In genomic region chr16:83956336-83957289, GRCh38 we compare ENCODE assay signal across 9 cellular contexts. TPM values are rescaled to one million over a fixed set of nuclear protein-coding genes. Genes with fewer than 3 reads are reported as not detected.
DNase-seq lines count a peak whose midpoint lies in the region; ATAC-seq and TF ChIP-seq lines count a peak whose summit lies in the region.
"Had no signal": no experiment of that assay in that cellular context is flagged by ENCODE, and none has a peak within 500 bp of the region (broad histone marks: within the 10 kb centered on the region; RNA-seq: fewer than 3 reads in every experiment).

No MANE protein-coding gene starts in this region.

- intact Hi-C loops in heart right ventricle (cut with DNase I) (loop anchor here in 4 of 10 donors (5.0 to 10.0 kb wide), 4 partner anchors 106 to 528 kb away; partner anchors contain the start of gene TAF1C (in 2 of the 4)), psoas muscle (cut with DNase I) (loop anchor here (5.0 to 10.0 kb wide), 3 partner anchors 106 to 228 kb away; partner anchors contain the start of gene TAF1C (in 1 of the 2)), vagina (cut with DNase I) (loop anchor here (10.0 kb wide), 1 partner anchor 218 kb away; no protein-coding TSS in a partner anchor)

- POLR2A ChIA-PET in activated naive CD8-positive, alpha-beta T cell treated with anti-CD3 and anti-CD28 coated beads, Interleukin-2, amount 10 ng/mL, durations not matched to agents 7 days and 5 days (lab: Charles Lee): no interaction called here

- peaks cover 8% of the 10 kb centered on the region for H3K4me1 Mint-ChIP-seq in activated naive CD8-positive, alpha-beta T cell treated with anti-CD3 and anti-CD28 coated beads, Interleukin-2, amount 10 ng/mL, durations not matched to agents 7 days and 5 days

- WGBS in heart right ventricle, 2 donors: 46 to 52% methylated on average over 22 of the region's 22 CpGs
- 48 to 56% (median 55%) methylated on average over 22 of the region's 22 CpGs for WGBS in psoas muscle, 3 donors

- no peaks in the 10 kb centered on the region for H3K9me3 Mint-ChIP-seq in activated naive CD8-positive, alpha-beta T cell treated with anti-CD3 and anti-CD28 coated beads, Interleukin-2, amount 10 ng/mL, durations not matched to agents 7 days and 5 days

- ATAC-seq in activated naive CD8-positive, alpha-beta T cell treated with anti-CD3 and anti-CD28 coated beads, Interleukin-2, amount 10 ng/mL, durations not matched to agents 7 days and 5 days (ENCODE audit: low read depth): peak; percentile 50
- ATAC-seq in heart right ventricle: peak in 3 of 8 donors; percentile 3 to 12 (median 6)
- ATAC-seq in psoas muscle: no peak

- TF ChIP-seq POLR2A in vagina (IDR thresholded peaks at IDR 0.05): no peak

- DNase-seq in NCI-H1436 (lab: John Stamatoyannopoulos, UW) (peak; percentile 65), NCI-H1436 treated with DMSO at 0.1 percent for 48 hours (lab: John Stamatoyannopoulos, UW) (no peak), M059J (ENCODE audit: low read depth) (peak; percentile 76), SW480 (ENCODE audit: low spot score) (peak; percentile 70), heart right ventricle (peak; percentile 78 to 86), psoas muscle (peak; percentile 81 to 85), vagina (ENCODE audit: extremely low spot score in 2 of 2) (no peak)
- DNase-seq in activated naive CD8-positive, alpha-beta T cell treated with anti-CD3 and anti-CD28 coated beads, Interleukin-2, amount 10 ng/mL, durations not matched to agents 7 days and 5 days: peak; percentile 86

- H3K36me3 ChIP-seq in heart right ventricle: peaks cover 0 to 35% (median 5%) of the 10 kb centered on the region in 9 donors
- peaks cover 6 to 44% of the 10 kb centered on the region in 2 donors for H3K36me3 ChIP-seq in psoas muscle (ENCODE audit: insufficient read depth in 1 of 2, low read depth in 1 of 2)
- peaks cover 0 to 16% of the 10 kb centered on the region in 2 donors for H3K36me3 ChIP-seq in vagina
- H3K36me3 ChIP-seq: BLaER1 had no signal

- no peak overlapping the region for H3K27ac Mint-ChIP-seq in activated naive CD8-positive, alpha-beta T cell treated with anti-CD3 and anti-CD28 coated beads, Interleukin-2, amount 10 ng/mL, durations not matched to agents 7 days and 5 days

- H3K36me3 Mint-ChIP-seq in activated naive CD8-positive, alpha-beta T cell treated with anti-CD3 and anti-CD28 coated beads, Interleukin-2, amount 10 ng/mL, durations not matched to agents 7 days and 5 days: no peaks in the 10 kb centered on the region

- no peak overlapping the region for H3K4me3 ChIP-seq in heart right ventricle
- H3K4me3 ChIP-seq in psoas muscle: no peak overlapping the region
- H3K4me3 ChIP-seq in vagina: no peak overlapping the region
- H3K4me3 ChIP-seq: BLaER1 had no signal

- H3K27me3 Mint-ChIP-seq in activated naive CD8-positive, alpha-beta T cell treated with anti-CD3 and anti-CD28 coated beads, Interleukin-2, amount 10 ng/mL, durations not matched to agents 7 days and 5 days: peaks cover 9% of the 10 kb centered on the region

- no peaks in the 10 kb centered on the region for H3K9me3 ChIP-seq in heart right ventricle
- no peaks in the 10 kb centered on the region for H3K9me3 ChIP-seq in psoas muscle
- H3K9me3 ChIP-seq in vagina: no peaks in the 10 kb centered on the region
- H3K9me3 ChIP-seq: BLaER1 had no signal

- no peaks in the 10 kb centered on the region for H3K27me3 ChIP-seq in heart right ventricle
- no peaks in the 10 kb centered on the region for H3K27me3 ChIP-seq in psoas muscle (ENCODE audit: insufficient read depth in 3 of 3, low read length in 2 of 3)
- no peaks in the 10 kb centered on the region for H3K27me3 ChIP-seq in vagina

- H3K4me1 ChIP-seq in heart right ventricle (peaks cover 11 to 57% (median 38%) of the 10 kb centered on the region in 9 donors), psoas muscle (peaks cover 29% of the 10 kb centered on the region), vagina (peaks cover 31% of the 10 kb centered on the region)

- no peak overlapping the region for H3K27ac ChIP-seq in heart right ventricle
- H3K27ac ChIP-seq in psoas muscle: peak overlapping the region; percentile 5
- no peak overlapping the region for H3K27ac ChIP-seq in vagina
- H3K27ac ChIP-seq: BLaER1 had no signal

- TF ChIP-seq CTCF in heart right ventricle (IDR thresholded peaks at IDR 0.05) (peak; percentile 60 to 88 (median 79)), psoas muscle (IDR thresholded peaks at IDR 0.05) (peak; percentile 61), vagina (IDR thresholded peaks at IDR 0.05) (peak; percentile 45 to 58 (median 53))

- H3K4me3 Mint-ChIP-seq in activated naive CD8-positive, alpha-beta T cell treated with anti-CD3 and anti-CD28 coated beads, Interleukin-2, amount 10 ng/mL, durations not matched to agents 7 days and 5 days: no peak overlapping the region

RNA-seq across cellular contexts. Expression of gene OSGIN1, which starts 3.6 kb away (rescaled TPM):
- 3.6 and 4.0 TPM in 2 replicates for total RNA-seq in M059J (2014; rRNA removed; shearing (Covaris generic))
- 1 to 10 TPM in 1 of 2 experiments, under 1 TPM in 1; 0.85 to 1.1 TPM for total RNA-seq in activated naive CD8-positive, alpha-beta T cell treated with anti-CD3 and anti-CD28 coated beads, Interleukin-2, amount 10 ng/mL, durations not matched to agents 7 days and 5 days
- 10 to 100 TPM in 1 of 10 donors, 1 to 10 TPM in 9; 3.2 to 14.5 (median 5.3) TPM for total RNA-seq in heart right ventricle
- polyA plus RNA-seq in heart right ventricle: 10 to 100 TPM in 1 of 2 donors, 1 to 10 TPM in 1; 5.6 to 10.5 TPM
- total RNA-seq in psoas muscle: 10 to 100 TPM; 10.4 to 33.7 (median 24.9) TPM
- polyA plus RNA-seq in psoas muscle: 10 to 100 TPM; 18.4 to 39.4 (median 37.0) TPM
- total RNA-seq in vagina: 6.4 TPM

RNA-seq across cellular contexts. Expression of gene NECAB2, which starts 11.4 kb away (rescaled TPM):
- not detected in 2 replicates for total RNA-seq in M059J (2014; rRNA removed; shearing (Covaris generic))
- total RNA-seq in activated naive CD8-positive, alpha-beta T cell treated with anti-CD3 and anti-CD28 coated beads, Interleukin-2, amount 10 ng/mL, durations not matched to agents 7 days and 5 days: not detected
- 1 to 10 TPM in 4 of 10 donors, under 1 TPM in 6; 0.32 to 1.1 (median 0.90) TPM for total RNA-seq in heart right ventricle
- polyA plus RNA-seq in heart right ventricle: 1 to 10 TPM; 1.9 to 3.2 TPM
- total RNA-seq in psoas muscle: not detected
- under 1 TPM; 0.04 to 0.13 (median 0.09) TPM for polyA plus RNA-seq in psoas muscle
- total RNA-seq in vagina: not detected

RNA-seq across cellular contexts. Expression of gene MLYCD, which starts 57.7 kb away (rescaled TPM):
- total RNA-seq in M059J (2014; rRNA removed; shearing (Covaris generic)): 1.2 and 2.0 TPM in 2 replicates
- 1 to 10 TPM; 6.1 to 7.0 TPM for total RNA-seq in activated naive CD8-positive, alpha-beta T cell treated with anti-CD3 and anti-CD28 coated beads, Interleukin-2, amount 10 ng/mL, durations not matched to agents 7 days and 5 days
- total RNA-seq in heart right ventricle (10 to 100 TPM; 23.6 to 58.0 (median 43.8) TPM), psoas muscle (10 to 100 TPM; 14.7 to 21.6 (median 17.8) TPM), vagina (8.8 TPM)
- polyA plus RNA-seq in heart right ventricle (10 to 100 TPM; 13.5 to 25.1 TPM), psoas muscle (10 to 100 TPM in 1 of 3 donors, 1 to 10 TPM in 2; 8.3 to 14.0 (median 9.3) TPM)

Comparison
In these comparisons a context has a peak if more than half of its experiments do, and no peak if none do; other contexts are left out.
1. DNase-seq: peak in NCI-H1436 (single experiment), M059J (single experiment), SW480 (single experiment), activated naive CD8-positive, alpha-beta T cell treated with anti-CD3 and anti-CD28 coated beads, Interleukin-2, amount 10 ng/mL, durations not matched to agents 7 days and 5 days (single experiment), heart right ventricle (2 of 2) and psoas muscle (2 of 2); none in NCI-H1436 treated with DMSO at 0.1 percent for 48 hours (single experiment) and vagina (0 of 2).
2. Peak in every context shown above with its lines, with median percentiles within 50 percentile points of each other: CTCF ChIP-seq.